8 cellular contexts compared by ENCODE assay signal in genomic region chr5:132498152-132498551, GRCh38. TPM values are rescaled to one million over a fixed set of nuclear protein-coding genes. Genes with fewer than 3 reads are reported as not detected.
DNase-seq lines count a peak whose midpoint lies in the region; ATAC-seq lines count a peak whose summit lies in the region.

No MANE protein-coding gene starts in this region.

- H3K36me3 Mint-ChIP-seq in dendritic cell treated with granulocyte-macrophage colony-stimulating factor and Interleukin-4, amounts not matched to agents 40 ng/mL and 50 ng/mL, for 4 days (ENCODE audit: low read depth), result no peaks in the 10 kb centered on the region
- peaks cover 0 to 2% (median 0%) of the 10 kb centered on the region in 5 donors for H3K36me3 Mint-ChIP-seq in naive thymus-derived CD4-positive, alpha-beta T cell

- peak overlapping the region; percentile 94 for H3K27ac Mint-ChIP-seq in dendritic cell treated with granulocyte-macrophage colony-stimulating factor and Interleukin-4, amounts not matched to agents 40 ng/mL and 50 ng/mL, for 4 days
- peak overlapping the region; percentile 92 to 99 (median 96) for H3K27ac Mint-ChIP-seq in naive thymus-derived CD4-positive, alpha-beta T cell

- no peaks in the 10 kb centered on the region for H3K27me3 ChIP-seq in naive thymus-derived CD4-positive, alpha-beta T cell (ENCODE audit: control insufficient read depth in 2 of 2, insufficient read depth in 2 of 2, low read length in 2 of 2)

- ATAC-seq in naive thymus-derived CD4-positive, alpha-beta T cell, result no peak
- ATAC-seq in HG02623 (IDR thresholded peaks at IDR 0.05; ENCODE audit: unreplicated experiment) (no peak), GM21717 (IDR thresholded peaks at IDR 0.05; ENCODE audit: unreplicated experiment) (no peak)

- no peaks in the 10 kb centered on the region for H3K9me3 ChIP-seq in KOPT-K1 (ENCODE audit: insufficient read depth, low read length, poor library complexity, severe bottlenecking)
- no peaks in the 10 kb centered on the region for H3K9me3 ChIP-seq in naive thymus-derived CD4-positive, alpha-beta T cell (ENCODE audit: control insufficient read depth in 2 of 3, low read length in 3 of 3)

- H3K4me3 ChIP-seq in naive thymus-derived CD4-positive, alpha-beta T cell (ENCODE audit: low read length), result no peak overlapping the region

- no peak overlapping the region for H3K4me3 Mint-ChIP-seq in dendritic cell treated with granulocyte-macrophage colony-stimulating factor and Interleukin-4, amounts not matched to agents 40 ng/mL and 50 ng/mL, for 4 days
- H3K4me3 Mint-ChIP-seq in naive thymus-derived CD4-positive, alpha-beta T cell, result peak overlapping the region in 6 of 10 donors; percentile 91 to 99 (median 97)

- H3K27ac ChIP-seq in KOPT-K1 (ENCODE audit: low read depth, low read length, poor library complexity, severe bottlenecking), result peak overlapping the region; percentile 88
- H3K27ac ChIP-seq in naive thymus-derived CD4-positive, alpha-beta T cell (ENCODE audit: low read depth, low read length), result peak overlapping the region; percentile 99

- intact Hi-C loops in dendritic cell treated with granulocyte-macrophage colony-stimulating factor and Interleukin-4, amounts not matched to agents 40 ng/mL and 50 ng/mL, for 4 days (cut with micrococcal nuclease), result loop anchor here (5.0 kb wide), 1 partner anchor 36 kb away; no protein-coding TSS in a partner anchor
- intact Hi-C loops in naive thymus-derived CD4-positive, alpha-beta T cell (cut with micrococcal nuclease), result loop anchor here (5.0 to 10.0 kb wide), 8 partner anchors 203 to 1877 kb away; partner anchors contain the start of genes SLC22A4 (in 2 of the 2), IL3 (in 1 of the 2), RAPGEF6 (in 1 of the 2) and UBE2B (in 1 of the 2)

- H3K9me3 Mint-ChIP-seq in dendritic cell treated with granulocyte-macrophage colony-stimulating factor and Interleukin-4, amounts not matched to agents 40 ng/mL and 50 ng/mL, for 4 days, result no peaks in the 10 kb centered on the region
- no peaks in the 10 kb centered on the region for H3K9me3 Mint-ChIP-seq in naive thymus-derived CD4-positive, alpha-beta T cell

- DNase-seq in AG08396 (ENCODE audit: low spot score) (peak; percentile 66), KG1 (lab: John Stamatoyannopoulos, UW) (no peak), NCI-H82 treated with DMSO at 0.1 percent for 48 hours (lab: John Stamatoyannopoulos, UW; ENCODE audit: unreplicated experiment) (no peak)
- no peak for DNase-seq in naive thymus-derived CD4-positive, alpha-beta T cell

- CTCF ChIA-PET in naive thymus-derived CD4-positive, alpha-beta T cell (lab: Charles Lee), result interaction anchor here (0.7 to 8.4 kb wide), 10 partner anchors 10 to 112 kb away, joined by 3 to 243 read pairs (median 4); no protein-coding TSS in a partner anchor

- peaks cover 32 to 42% of the 10 kb centered on the region in 2 donors for H3K4me1 ChIP-seq in naive thymus-derived CD4-positive, alpha-beta T cell (ENCODE audit: control insufficient read depth in 2 of 2, insufficient read depth in 2 of 2, low read length in 2 of 2)

- POLR2A ChIA-PET in naive thymus-derived CD4-positive, alpha-beta T cell (lab: Charles Lee), result interaction anchor here (1.1 to 17.6 kb wide), 10 partner anchors 11 to 116 kb away, joined by 3 to 268 read pairs (median 8); partner anchors contain the start of gene IRF1

- H3K4me1 Mint-ChIP-seq in dendritic cell treated with granulocyte-macrophage colony-stimulating factor and Interleukin-4, amounts not matched to agents 40 ng/mL and 50 ng/mL, for 4 days (ENCODE audit: low read depth), result peaks cover 63% of the 10 kb centered on the region
- H3K4me1 Mint-ChIP-seq in naive thymus-derived CD4-positive, alpha-beta T cell, result peaks cover 27 to 69% (median 58%) of the 10 kb centered on the region in 7 donors

- no peaks in the 10 kb centered on the region for H3K36me3 ChIP-seq in KOPT-K1 (ENCODE audit: insufficient read depth, low read length)
- H3K36me3 ChIP-seq in naive thymus-derived CD4-positive, alpha-beta T cell (ENCODE audit: control insufficient read depth in 2 of 3, insufficient read depth in 3 of 3, low read length in 3 of 3), result no peaks in the 10 kb centered on the region

- H3K27me3 Mint-ChIP-seq in dendritic cell treated with granulocyte-macrophage colony-stimulating factor and Interleukin-4, amounts not matched to agents 40 ng/mL and 50 ng/mL, for 4 days, result no peaks in the 10 kb centered on the region
- H3K27me3 Mint-ChIP-seq in naive thymus-derived CD4-positive, alpha-beta T cell, result no peaks in the 10 kb centered on the region

RNA-seq across cellular contexts. Expression of gene IRF1, which starts 7.6 kb away (rescaled TPM):
- total RNA-seq in naive thymus-derived CD4-positive, alpha-beta T cell, result 100 to 1,000 TPM; 118 to 632 (median 549) TPM
- 100 to 1,000 TPM; 148 to 174 TPM for polyA plus RNA-seq in naive thymus-derived CD4-positive, alpha-beta T cell

RNA-seq across cellular contexts. Expression of gene IL5, which starts 45.2 kb away (rescaled TPM):
- 1 to 10 TPM in 1 of 5 experiments, not detected in 4; 1.2 TPM for total RNA-seq in naive thymus-derived CD4-positive, alpha-beta T cell
- polyA plus RNA-seq in naive thymus-derived CD4-positive, alpha-beta T cell, result not detected

RNA-seq across cellular contexts. Expression of gene RAD50, which starts 58.6 kb away (rescaled TPM):
- total RNA-seq in naive thymus-derived CD4-positive, alpha-beta T cell, result 10 to 100 TPM; 18.0 to 35.4 (median 32.2) TPM
- polyA plus RNA-seq in naive thymus-derived CD4-positive, alpha-beta T cell, result 10 to 100 TPM; 14.8 to 25.2 TPM
